Comparison of ENCODE assay signal across 8 cellular contexts in the genomic region with DNA sequence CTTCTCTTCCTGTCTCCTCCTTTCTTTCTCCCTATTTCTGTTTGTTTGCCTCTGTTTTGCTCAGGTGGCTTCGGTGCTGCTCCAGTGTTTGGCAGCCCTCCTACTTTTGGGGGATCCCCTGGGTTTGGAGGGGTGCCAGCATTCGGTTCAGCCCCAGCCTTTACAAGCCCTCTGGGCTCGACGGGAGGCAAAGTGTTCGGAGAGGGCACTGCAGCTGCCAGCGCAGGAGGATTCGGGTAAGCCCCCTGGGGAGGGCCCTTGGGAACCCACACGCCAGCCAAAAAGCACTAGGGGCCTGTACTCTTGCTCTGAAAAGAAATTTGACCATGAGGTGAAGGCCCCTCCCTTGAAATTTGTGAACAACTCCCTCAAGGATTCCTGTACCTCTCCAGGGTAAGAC. TPM values are rescaled to one million over a fixed set of nuclear protein-coding genes. Genes with fewer than 3 reads are reported as not detected.
DNase-seq lines count a peak whose midpoint lies in the region; ATAC-seq and TF ChIP-seq lines count a peak whose summit lies in the region.
"Had no signal": no experiment of that assay in that cellular context is flagged by ENCODE, and none has a peak within 500 bp of the region (broad histone marks: within the 10 kb centered on the region; RNA-seq: fewer than 3 reads in every experiment).

No MANE protein-coding gene starts in this region.

- H3K9ac ChIP-seq in HUES6 (ENCODE audit: low read length) (no peak overlapping the region), SK-N-MC (ENCODE audit: insufficient read length) (no peak overlapping the region), subcutaneous abdominal adipose tissue (ENCODE audit: low read length in 5 of 5) (peak overlapping the region in 4 of 5 donors; percentile 46 to 67 (median 56))

- H3K36me3 ChIP-seq in HUES6 (ENCODE audit: control insufficient read depth, insufficient read depth, low read length) (peaks cover 36% of the 10 kb centered on the region), SK-N-MC (ENCODE audit: insufficient read depth, low read length) (peaks cover 27% of the 10 kb centered on the region), subcutaneous abdominal adipose tissue (ENCODE audit: control insufficient read depth in 5 of 5, insufficient read depth in 5 of 5, low read length in 5 of 5) (peaks cover 4 to 47% (median 37%) of the 10 kb centered on the region in 5 donors)

- ATAC-seq in right cardiac atrium (peak in 1 of 2 donors; percentile 32), GM21423 (IDR thresholded peaks at IDR 0.05; ENCODE audit: unreplicated experiment) (no peak)
- ATAC-seq: stimulated activated naive CD8-positive, alpha-beta T cell treated with anti-CD3 and anti-CD28 coated beads, Interleukin-15, Interleukin-2, amounts not matched to agents 100 U/mL and 50 U/mL, for 24 hours had no signal

- no peaks in the 10 kb centered on the region for H3K9me3 ChIP-seq in HUES6 (ENCODE audit: control insufficient read depth, insufficient read depth, low read depth, low read length)
- no peaks in the 10 kb centered on the region for H3K9me3 ChIP-seq in SK-N-MC (ENCODE audit: low read depth, low read length)
- H3K9me3 ChIP-seq in right cardiac atrium (ENCODE audit: control insufficient read depth, low read length) = no peaks in the 10 kb centered on the region
- H3K9me3 ChIP-seq in subcutaneous abdominal adipose tissue (ENCODE audit: control insufficient read depth in 5 of 5, low read length in 5 of 5) = no peaks in the 10 kb centered on the region

- H3K4me3 ChIP-seq in HUES6 (ENCODE audit: low read depth, low read length) (peak overlapping the region; percentile 37; the same call in 1 of the 2 replicates), SK-N-MC (peak overlapping the region; percentile 49), right cardiac atrium (ENCODE audit: low read length) (peak overlapping the region; percentile 23), subcutaneous abdominal adipose tissue (ENCODE audit: low read depth in 1 of 5, low read length in 5 of 5) (peak overlapping the region; percentile 48 to 72 (median 53))

- H3K27me3 ChIP-seq in HUES6 (ENCODE audit: control insufficient read depth, insufficient read depth, low read length) (no peaks in the 10 kb centered on the region), right cardiac atrium (ENCODE audit: control insufficient read depth, insufficient read depth) (no peaks in the 10 kb centered on the region), subcutaneous abdominal adipose tissue (ENCODE audit: control insufficient read depth in 5 of 5, insufficient read depth in 4 of 5, low read length in 5 of 5) (no peaks in the 10 kb centered on the region)

- peak overlapping the region; percentile 63; the same call in 1 of the 2 replicates for H3K27ac ChIP-seq in HUES6 (ENCODE audit: low read depth, low read length)
- H3K27ac ChIP-seq in SK-N-MC = peak overlapping the region; percentile 68
- no peak overlapping the region for H3K27ac ChIP-seq in right cardiac atrium (ENCODE audit: low read length)
- peak overlapping the region; percentile 16 for H3K27ac ChIP-seq in subcutaneous abdominal adipose tissue (ENCODE audit: low read depth, low read length)

- DNase-seq in SK-N-MC (ENCODE audit: low read depth, low spot score) = no peak
- DNase-seq in right cardiac atrium = peak in 1 of 3 donors; percentile 60
- no peak for DNase-seq in activated CD4-positive, alpha-beta T cell treated with anti-CD3 and anti-CD28 coated beads for 4 hours
- DNase-seq in GM20000 (ENCODE audit: low spot score) = no peak
- DNase-seq: stimulated activated naive CD8-positive, alpha-beta T cell treated with anti-CD3 and anti-CD28 coated beads, Interleukin-15, Interleukin-2, amounts not matched to agents 100 U/mL and 50 U/mL, for 24 hours had no signal

- TF ChIP-seq CTCF in GM20000 (IDR thresholded peaks at IDR 0.05; ENCODE audit: extremely low read depth, missing control alignments) = no peak

- H3K4me1 ChIP-seq in HUES6 (ENCODE audit: control insufficient read depth, insufficient read depth, low read length) = peaks cover 25% of the 10 kb centered on the region
- H3K4me1 ChIP-seq in right cardiac atrium (ENCODE audit: control insufficient read depth, insufficient read depth, low read length) = peaks cover 5% of the 10 kb centered on the region
- peaks cover 3 to 33% (median 16%) of the 10 kb centered on the region in 5 donors for H3K4me1 ChIP-seq in subcutaneous abdominal adipose tissue (ENCODE audit: control insufficient read depth in 5 of 5, insufficient read depth in 5 of 5, low read length in 5 of 5)

- intact Hi-C loops in right cardiac atrium (cut with DNase I) = loop anchor here in 1 of 4 donors (5.0 kb wide), 1 partner anchor 46 kb away; no protein-coding TSS in a partner anchor

- WGBS in right cardiac atrium = 62% methylated on average over 8 of the region's 8 CpGs

RNA-seq across cellular contexts. Expression of a gene that starts 48.2 kb away (rescaled TPM):
- total RNA-seq in right cardiac atrium = 10 to 100 TPM; 37.9 to 63.8 (median 53.9) TPM
- polyA plus RNA-seq in right cardiac atrium = 50.7 TPM

Comparison
In these comparisons a context has a peak if more than half of its experiments do, and no peak if none do; other contexts are left out.
1. H3K9ac ChIP-seq: peak in subcutaneous abdominal adipose tissue (4 of 5); none in HUES6 (single experiment) and SK-N-MC (single experiment).
2. Peak in every context shown above with its lines, with median percentiles within 50 percentile points of each other: H3K4me3 ChIP-seq.